ENCODE assay signal across 26 cellular contexts in the genomic region with DNA sequence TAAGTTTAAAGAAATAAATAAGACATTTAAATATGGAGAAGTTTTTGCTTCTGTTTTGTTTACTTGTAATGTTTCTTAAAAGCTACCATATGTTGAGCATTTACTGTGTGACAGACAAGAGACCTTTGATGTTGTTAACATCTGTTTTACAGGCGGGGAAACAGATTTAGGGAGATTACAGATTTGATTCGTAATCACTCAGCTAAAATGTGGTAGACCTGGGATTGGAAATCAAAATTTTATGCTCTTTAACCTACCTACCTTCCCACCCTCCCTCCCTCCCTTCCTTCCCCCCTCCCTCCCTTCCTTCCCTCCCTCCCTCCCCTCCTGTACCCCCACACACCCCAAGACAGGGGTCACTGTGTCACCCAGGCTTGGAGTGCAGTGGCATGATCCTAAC. TPM values are rescaled to one million over a fixed set of nuclear protein-coding genes. Genes with fewer than 3 reads are reported as not detected.
DNase-seq lines count a peak whose midpoint lies in the region; ATAC-seq, FAIRE-seq and TF ChIP-seq lines count a peak whose summit lies in the region.
"Had no signal": no experiment of that assay in that cellular context is flagged by ENCODE, and none has a peak within 500 bp of the region (broad histone marks: within the 10 kb centered on the region; RNA-seq: fewer than 3 reads in every experiment).

No MANE protein-coding gene starts in this region.

- peak; percentile 58 for DNase-seq in NCI-H82 (lab: John Stamatoyannopoulos, UW)
- DNase-seq in trophoblast cell = no peak
- DNase-seq in CD8-positive, alpha-beta T cell = no peak
- no peak for DNase-seq in DMS79 treated with DMSO at 0.1 percent for 48 hours (lab: John Stamatoyannopoulos, UW)
- DNase-seq in AG08396 (ENCODE audit: low spot score) = no peak
- DNase-seq: Caco-2; CD4-positive, alpha-beta T cell; DMS153; GDM1; GOT3; IMR-90; MV-4-11; NCI-H1105 treated with DMSO at 0.1 percent for 48 hours; NCI-H1694; NCI-H2081 treated with DMSO at 0.1 percent for 48 hours; NCI-H2171 treated with DMSO at 0.1 percent for 48 hours; NCI-H446; NCI-H526 treated with DMSO at 0.1 percent for 48 hours; SIG-M5 had no signal

- CTCF ChIA-PET in CD8-positive, alpha-beta T cell (lab: Charles Lee) = interaction anchor here (1.3 kb wide), 1 partner anchor 203 kb away, joined by 3 read pairs; no protein-coding TSS in a partner anchor

- H3K4me3 Mint-ChIP-seq in CD8-positive, alpha-beta T cell = no peak overlapping the region
- H3K4me3 Mint-ChIP-seq: CD4-positive, alpha-beta T cell had no signal

- H3K4me3 ChIP-seq in trophoblast cell (ENCODE audit: low read depth, low read length) = no peak overlapping the region
- H3K4me3 ChIP-seq in CD8-positive, alpha-beta T cell (ENCODE audit: low read depth, low read length) = no peak overlapping the region
- H3K4me3 ChIP-seq: BLaER1 had no signal

- POLR2A ChIA-PET in CD8-positive, alpha-beta T cell (lab: Charles Lee) = interaction anchor here (1.2 kb wide), 1 partner anchor 203 kb away, joined by 3 read pairs; no protein-coding TSS in a partner anchor

- H3K27ac Mint-ChIP-seq in CD8-positive, alpha-beta T cell = no peak overlapping the region

- H2BK5ac ChIP-seq in trophoblast cell (ENCODE audit: low read depth, low read length, poor library complexity) = no peak overlapping the region

- no peaks in the 10 kb centered on the region for H3K27me3 ChIP-seq in trophoblast cell (ENCODE audit: insufficient read depth, low read length)
- H3K27me3 ChIP-seq in CD8-positive, alpha-beta T cell (ENCODE audit: insufficient read depth, low read length) = no peaks in the 10 kb centered on the region
- H3K27me3 ChIP-seq: BLaER1 had no signal

- peak overlapping the region; percentile 89 for H2BK12ac ChIP-seq in trophoblast cell (ENCODE audit: low read length)

- peaks cover 67% of the 10 kb centered on the region for H3K4me1 Mint-ChIP-seq in CD8-positive, alpha-beta T cell (ENCODE audit: low read depth)

- TF ChIP-seq CTCF in VCaP (conservative IDR thresholded peaks at IDR 0.05) = no peak
- TF ChIP-seq CTCF in CD8-positive, alpha-beta T cell (IDR thresholded peaks at IDR 0.05) = no peak

- FAIRE-seq in islet of Langerhans (lab: Jason Lieb, UNC) = peak; percentile 33
- FAIRE-seq: GM19239 had no signal

- H3K36me3 Mint-ChIP-seq in CD8-positive, alpha-beta T cell = peaks cover 5% of the 10 kb centered on the region

- no peak for ATAC-seq in CD8-positive, alpha-beta T cell
- ATAC-seq: HCT116 had no signal

- no peak overlapping the region for H4K8ac ChIP-seq in trophoblast cell (ENCODE audit: low read depth, low read length)

- no peak overlapping the region for H3K9ac ChIP-seq in trophoblast cell (ENCODE audit: low read length)
- H3K9ac ChIP-seq: BLaER1 had no signal

- intact Hi-C loops in CD8-positive, alpha-beta T cell (cut with DNase I, micrococcal nuclease) = no loop called here

- peak overlapping the region; percentile 24; the same call in 1 of the 2 replicates for H3K27ac ChIP-seq in VCaP
- H3K27ac ChIP-seq in trophoblast cell (ENCODE audit: low read depth, low read length) = no peak overlapping the region
- H3K27ac ChIP-seq in CD8-positive, alpha-beta T cell (ENCODE audit: low read depth, low read length) = no peak overlapping the region
- H3K27ac ChIP-seq: BLaER1, HL-60, RWPE1 had no signal

- peak overlapping the region; percentile 62 for H4K91ac ChIP-seq in trophoblast cell (ENCODE audit: low read depth, low read length)

- no peaks in the 10 kb centered on the region for H3K36me3 ChIP-seq in trophoblast cell (ENCODE audit: control insufficient read depth in 1 of 2, insufficient read depth in 2 of 2, low read length in 2 of 2)
- no peaks in the 10 kb centered on the region for H3K36me3 ChIP-seq in CD8-positive, alpha-beta T cell (ENCODE audit: insufficient read depth, low read length)

- H3K79me2 ChIP-seq in trophoblast cell (ENCODE audit: control insufficient read depth, insufficient read depth, low read length, poor library complexity) = peaks cover 12% of the 10 kb centered on the region

- peak overlapping the region; percentile 84 for H3K14ac ChIP-seq in trophoblast cell (ENCODE audit: low read length)

- H3K4me2 ChIP-seq in trophoblast cell (ENCODE audit: low read length) = no peak overlapping the region
- H3K4me2 ChIP-seq: BLaER1 had no signal

- H2AK5ac ChIP-seq in trophoblast cell (ENCODE audit: low read length) = no peak overlapping the region

- WGBS in trophoblast cell (ENCODE audit: extremely low coverage, insufficient coverage, insufficient read length) = no CpG with 5 or more reads among the region's 2 CpGs

- H3K4ac ChIP-seq in trophoblast cell (ENCODE audit: low read depth, low read length) = peak overlapping the region; percentile 99

- no peaks in the 10 kb centered on the region for H3K27me3 Mint-ChIP-seq in CD8-positive, alpha-beta T cell (ENCODE audit: low read depth)
- H3K27me3 Mint-ChIP-seq: CD4-positive, alpha-beta T cell had no signal

- H3K4me1 ChIP-seq in trophoblast cell (ENCODE audit: control insufficient read depth in 1 of 2, insufficient read depth in 2 of 2, low read length in 2 of 2) = peaks cover 5 to 14% of the 10 kb centered on the region in 2 experiments
- peaks cover 35% of the 10 kb centered on the region for H3K4me1 ChIP-seq in CD8-positive, alpha-beta T cell (ENCODE audit: insufficient read depth, low read length)
- H3K4me1 ChIP-seq: BLaER1 had no signal

- H3K23ac ChIP-seq in trophoblast cell (ENCODE audit: low read length) = no peak overlapping the region

- no peak overlapping the region for H4K12ac ChIP-seq in trophoblast cell (ENCODE audit: low read depth, low read length)

- H3K9me3 ChIP-seq in trophoblast cell (ENCODE audit: insufficient read depth, low read depth, low read length) = no peaks in the 10 kb centered on the region
- no peaks in the 10 kb centered on the region for H3K9me3 ChIP-seq in CD8-positive, alpha-beta T cell (ENCODE audit: low read length)
- H3K9me3 ChIP-seq: BLaER1, Caco-2 had no signal

- no peak overlapping the region for H2AFZ ChIP-seq in trophoblast cell (ENCODE audit: insufficient read depth, low read length, poor library complexity)

- peak overlapping the region; percentile 92 for H3K18ac ChIP-seq in trophoblast cell (ENCODE audit: low read length)

- peak overlapping the region; percentile 51 for H2BK120ac ChIP-seq in trophoblast cell (ENCODE audit: insufficient read depth, low read length, poor library complexity)

- H3K9me3 Mint-ChIP-seq in CD8-positive, alpha-beta T cell = no peaks in the 10 kb centered on the region
- H3K9me3 Mint-ChIP-seq: CD4-positive, alpha-beta T cell had no signal

- H3K79me1 ChIP-seq in trophoblast cell (ENCODE audit: low read length) = peaks cover 3% of the 10 kb centered on the region

RNA-seq across cellular contexts. Expression of a gene that starts 11.7 kb away (rescaled TPM):
- polyA plus RNA-seq in trophoblast cell (2013) = 28.6 and 28.8 TPM in 2 replicates
- 10 to 100 TPM; 57.9 to 62.0 TPM for total RNA-seq in CD8-positive, alpha-beta T cell
